Comparison of ENCODE assay signal across 8 cellular contexts in the genomic region with DNA sequence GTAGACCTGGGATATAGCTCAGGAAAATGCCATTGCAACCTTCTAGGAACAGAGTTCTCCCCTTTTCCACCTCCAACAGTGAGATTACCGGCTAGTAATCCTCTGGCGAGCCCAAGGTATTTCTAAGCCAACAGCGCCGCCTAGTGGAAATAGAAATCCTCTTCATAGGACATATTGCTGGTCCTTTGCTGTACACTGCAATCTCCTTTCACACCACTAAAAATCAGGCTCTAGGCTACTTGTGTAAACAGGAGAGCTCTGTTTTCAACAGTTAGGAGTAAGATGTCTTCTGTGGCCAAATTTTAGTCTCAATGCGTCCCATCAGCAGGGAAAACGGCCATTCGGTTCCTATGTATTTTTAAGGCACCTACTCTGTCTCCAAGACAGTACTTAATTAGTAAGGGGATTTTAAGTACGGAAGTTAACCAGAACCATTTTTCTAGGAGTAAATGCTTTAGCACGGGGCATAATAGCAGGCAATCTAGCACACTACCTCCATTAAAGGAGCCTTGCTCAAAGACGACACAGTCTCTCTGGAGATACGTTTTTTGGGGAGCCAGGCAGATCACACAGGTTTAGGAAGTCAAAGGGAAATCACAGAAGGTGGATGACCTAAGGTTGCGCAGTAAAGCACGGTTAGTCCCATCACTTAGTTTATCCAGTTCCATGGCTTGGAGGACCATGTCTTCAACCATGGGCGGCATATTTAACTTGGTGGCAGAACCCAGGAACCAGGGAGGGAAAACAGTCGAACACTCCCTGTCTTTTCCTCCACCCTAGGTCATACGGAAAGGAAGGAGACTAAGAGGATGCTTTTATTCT. TPM values are rescaled to one million over a fixed set of nuclear protein-coding genes. Genes with fewer than 3 reads are reported as not detected.
DNase-seq lines count a peak whose midpoint lies in the region; ATAC-seq and TF ChIP-seq lines count a peak whose summit lies in the region.

No MANE protein-coding gene starts in this region.

- no peaks in the 10 kb centered on the region for H3K4me1 ChIP-seq in OCI-LY3 (ENCODE audit: low read length)

- no peak overlapping the region for H2AFZ ChIP-seq in OCI-LY3 (ENCODE audit: low read depth, low read length)

- peak overlapping the region in 2 of 10 donors; percentile 41 to 64 for H3K27ac Mint-ChIP-seq in naive thymus-derived CD8-positive, alpha-beta T cell

- no peaks in the 10 kb centered on the region for H3K9me3 ChIP-seq in OCI-LY3 (ENCODE audit: insufficient read depth, low read length)

- peaks cover 0 to 3% (median 0%) of the 10 kb centered on the region in 9 donors for H3K9me3 Mint-ChIP-seq in naive thymus-derived CD8-positive, alpha-beta T cell

- peak; percentile 79 for TF ChIP-seq CTCF in OCI-LY3 (IDR thresholded peaks at IDR 0.05; ENCODE audit: low read depth, low read length)
- peak; percentile 90 for TF ChIP-seq CTCF in epithelial cell of proximal tubule (conservative IDR thresholded peaks at IDR 0.05; ENCODE audit: low read depth, low read length)

- peaks cover 13 to 32% (median 19%) of the 10 kb centered on the region in 4 donors for H3K4me1 Mint-ChIP-seq in naive thymus-derived CD8-positive, alpha-beta T cell

- DNase-seq in DMS79 treated with DMSO at 0.1 percent for 48 hours (lab: John Stamatoyannopoulos, UW) (peak; percentile 51), HuH-7.5 (ENCODE audit: low spot score) (peak; percentile 34), epithelial cell of proximal tubule (ENCODE audit: low read depth) (no peak)
- peak; percentile 58 for DNase-seq in activated CD8-positive, alpha-beta memory T cell treated with anti-CD3 and anti-CD28 coated beads, Interleukin-2, amount 50 U/mL, for 24 hours (ENCODE audit: extremely low read depth)
- DNase-seq in naive thymus-derived CD8-positive, alpha-beta T cell = peak; percentile 30 to 78 (median 66)
- peak; percentile 38 to 81 (median 62) for DNase-seq in stimulated activated naive CD4-positive, alpha-beta T cell (lab: John Stamatoyannopoulos, UW)

- no peaks in the 10 kb centered on the region for H3K79me2 ChIP-seq in OCI-LY3 (ENCODE audit: low read length)

- no peaks in the 10 kb centered on the region for H3K27me3 Mint-ChIP-seq in naive thymus-derived CD8-positive, alpha-beta T cell

- H3K9ac ChIP-seq in OCI-LY3 (ENCODE audit: low read length) = no peak overlapping the region

- H3K27ac ChIP-seq in OCI-LY3 (ENCODE audit: low read length) = no peak overlapping the region

- no peaks in the 10 kb centered on the region for H3K27me3 ChIP-seq in OCI-LY3 (ENCODE audit: low read depth, low read length)

- H3K36me3 Mint-ChIP-seq in naive thymus-derived CD8-positive, alpha-beta T cell = peaks cover 0 to 8% (median 0%) of the 10 kb centered on the region in 3 donors

- H3K4me2 ChIP-seq in OCI-LY3 (ENCODE audit: low read length) = 0 out of 2 replicates have a peak overlapping the region, but pooled peaks have one; percentile 11

- POLR2A ChIA-PET in naive thymus-derived CD8-positive, alpha-beta T cell (lab: Charles Lee) = no interaction called here

- ATAC-seq in GM21619 (IDR thresholded peaks at IDR 0.05; ENCODE audit: unreplicated experiment) = peak; percentile 99
- ATAC-seq in naive thymus-derived CD8-positive, alpha-beta T cell = peak; percentile 76 to 80

- H4K20me1 ChIP-seq in OCI-LY3 (ENCODE audit: insufficient read depth, low read length) = no peaks in the 10 kb centered on the region

- H3K4me3 Mint-ChIP-seq in naive thymus-derived CD8-positive, alpha-beta T cell = peak overlapping the region in 5 of 10 donors; percentile 15 to 50 (median 37)

- no peak overlapping the region for H3K4me3 ChIP-seq in OCI-LY3 (ENCODE audit: low read length)
- H3K4me3 ChIP-seq in epithelial cell of proximal tubule (ENCODE audit: low read depth, low read length) = no peak overlapping the region

- no peaks in the 10 kb centered on the region for H3K36me3 ChIP-seq in OCI-LY3 (replicated peaks; ENCODE audit: low read depth, low read length)

RNA-seq across cellular contexts. Expression of gene NCEH1, which starts 43.8 kb away (rescaled TPM):
- total RNA-seq in epithelial cell of proximal tubule = 67.1 and 72.9 TPM in 2 replicates
- 1 to 10 TPM; 4.1 to 5.9 TPM for total RNA-seq in naive thymus-derived CD8-positive, alpha-beta T cell
- polyA plus RNA-seq in naive thymus-derived CD8-positive, alpha-beta T cell = 1 to 10 TPM; 1.9 to 3.4 (median 2.6) TPM
